Comparison of ENCODE assay signal across 17 cellular contexts in genomic region chr1:10613340-10613739, GRCh38.
DNase-seq lines count a peak whose midpoint lies in the region; ATAC-seq and TF ChIP-seq lines count a peak whose summit lies in the region.
"Had no signal": no experiment of that assay in that cellular context is flagged by ENCODE, and none has a peak within 500 bp of the region (broad histone marks: within the 10 kb centered on the region; RNA-seq: fewer than 3 reads in every experiment).

No MANE protein-coding gene starts in this region.

- H3K27me3 ChIP-seq in endodermal cell (ENCODE audit: control insufficient read depth, insufficient read depth, low read length, poor library complexity, severe bottlenecking), result no peaks in the 10 kb centered on the region
- H3K27me3 ChIP-seq in neuronal stem cell (ENCODE audit: control insufficient read depth in 3 of 3, insufficient read depth in 3 of 3, low read depth in 1 of 3, low read length in 3 of 3), result no peaks in the 10 kb centered on the region
- H3K27me3 ChIP-seq in transverse colon, result no peaks in the 10 kb centered on the region
- H3K27me3 ChIP-seq: BLaER1 had no signal

- H2BK120ac ChIP-seq in neuronal stem cell (ENCODE audit: low read depth, low read length), result no peak overlapping the region

- H3K36me3 ChIP-seq in endodermal cell (ENCODE audit: control insufficient read depth, insufficient read depth, low read length) (no peaks in the 10 kb centered on the region), neuronal stem cell (replicated peaks in 1 of 2; ENCODE audit: control insufficient read depth in 2 of 2, insufficient read depth in 2 of 2, low read length in 2 of 2) (peaks cover 0 to 4% of the 10 kb centered on the region in 2 donors), transverse colon (no peaks in the 10 kb centered on the region)

- intact Hi-C loops in transverse colon (cut with DNase I; ENCODE audit: low total_unique reads), result no loop called here

- peaks cover 4% of the 10 kb centered on the region for H3K4me1 Mint-ChIP-seq in endodermal cell
- peaks cover 0 to 8% of the 10 kb centered on the region in 2 donors for H3K4me1 Mint-ChIP-seq in natural killer cell treated with Interleukin-12 subunit alpha and Interleukin-12 subunit beta and Interleukin-15 and Interleukin-18, amount 100 ng/mL, for 72 hours (ENCODE audit: low read depth in 2 of 2)
- H3K4me1 Mint-ChIP-seq: CD8-positive, alpha-beta memory T cell had no signal

- no peak for ATAC-seq in natural killer cell treated with Interleukin-12 subunit alpha and Interleukin-12 subunit beta and Interleukin-15 and Interleukin-18, amount 100 ng/mL, for 72 hours

- no peak overlapping the region for H3K4ac ChIP-seq in neuronal stem cell (ENCODE audit: low read length)

- no peak overlapping the region for H2BK12ac ChIP-seq in neuronal stem cell (ENCODE audit: low read length)

- DNase-seq in activated CD8-positive, alpha-beta memory T cell treated with anti-CD3 and anti-CD28 coated beads, Interleukin-2, amount 50 U/mL, for 48 hours, result peak; percentile 40
- no peak for DNase-seq in activated CD8-positive, alpha-beta memory T cell treated with anti-CD3 and anti-CD28 coated beads for 24 hours
- DNase-seq in endodermal cell (peak; percentile 20), neuronal stem cell (ENCODE audit: low spot score) (no peak), transverse colon (no peak), GM19238 (ENCODE audit: insufficient read length, low spot score) (no peak), superior temporal gyrus (ENCODE audit: extremely low spot score) (no peak)
- DNase-seq in natural killer cell treated with Interleukin-12 subunit alpha and Interleukin-12 subunit beta and Interleukin-15 and Interleukin-18, amount 100 ng/mL, for 72 hours (ENCODE audit: low spot score), result no peak
- DNase-seq: AML-193; Caco-2; CD8-positive, alpha-beta memory T cell; DND-41; GDM1; GM23248; IMR-90 had no signal

- H3K9ac ChIP-seq in endodermal cell (ENCODE audit: extremely low read depth, low read length, poor library complexity, severe bottlenecking) (no peak overlapping the region), neuronal stem cell (ENCODE audit: low read depth, low read length, poor library complexity) (peak overlapping the region; percentile 2)
- H3K9ac ChIP-seq: BLaER1, GM23248 had no signal

- no peak overlapping the region for H3K14ac ChIP-seq in neuronal stem cell (ENCODE audit: low read length)

- H2BK5ac ChIP-seq in neuronal stem cell (ENCODE audit: low read length), result no peak overlapping the region

- no peaks in the 10 kb centered on the region for H3K9me3 Mint-ChIP-seq in endodermal cell
- no peaks in the 10 kb centered on the region for H3K9me3 Mint-ChIP-seq in natural killer cell treated with Interleukin-12 subunit alpha and Interleukin-12 subunit beta and Interleukin-15 and Interleukin-18, amount 100 ng/mL, for 72 hours
- H3K9me3 Mint-ChIP-seq: CD8-positive, alpha-beta memory T cell had no signal

- H3K4me2 ChIP-seq in neuronal stem cell (ENCODE audit: insufficient read depth, low read length, poor library complexity, severe bottlenecking), result no peak overlapping the region
- H3K4me2 ChIP-seq: BLaER1 had no signal

- H3K4me1 ChIP-seq in endodermal cell (ENCODE audit: control insufficient read depth, insufficient read depth, low read length), result no peaks in the 10 kb centered on the region
- peaks cover 3 to 4% of the 10 kb centered on the region in 2 donors for H3K4me1 ChIP-seq in neuronal stem cell (ENCODE audit: control insufficient read depth in 2 of 2, insufficient read depth in 1 of 2, low read depth in 1 of 2, low read length in 2 of 2)
- H3K4me1 ChIP-seq in transverse colon, result no peaks in the 10 kb centered on the region
- H3K4me1 ChIP-seq: BLaER1, Caco-2 had no signal

- no peak for TF ChIP-seq EP300 in transverse colon (IDR thresholded peaks at IDR 0.05; ENCODE audit: low read depth)

- H3K27ac Mint-ChIP-seq in endodermal cell, result no peak overlapping the region
- H3K27ac Mint-ChIP-seq in natural killer cell treated with Interleukin-12 subunit alpha and Interleukin-12 subunit beta and Interleukin-15 and Interleukin-18, amount 100 ng/mL, for 72 hours, result no peak overlapping the region

- no peak overlapping the region for H3K18ac ChIP-seq in neuronal stem cell (ENCODE audit: low read length)

- no peaks in the 10 kb centered on the region for H3K27me3 Mint-ChIP-seq in endodermal cell (ENCODE audit: insufficient read depth)
- no peaks in the 10 kb centered on the region for H3K27me3 Mint-ChIP-seq in natural killer cell treated with Interleukin-12 subunit alpha and Interleukin-12 subunit beta and Interleukin-15 and Interleukin-18, amount 100 ng/mL, for 72 hours
- H3K27me3 Mint-ChIP-seq: CD8-positive, alpha-beta memory T cell had no signal

- H2AK5ac ChIP-seq in neuronal stem cell (ENCODE audit: low read depth, low read length), result no peak overlapping the region

- H3K9me3 ChIP-seq in endodermal cell (ENCODE audit: control insufficient read depth, low read length) (no peaks in the 10 kb centered on the region), neuronal stem cell (replicated peaks in 1 of 2; ENCODE audit: control insufficient read depth in 2 of 2, insufficient read depth in 1 of 2, low read depth in 1 of 2, low read length in 2 of 2) (no peaks in the 10 kb centered on the region), transverse colon (no peaks in the 10 kb centered on the region)
- H3K9me3 ChIP-seq: BLaER1, Caco-2 had no signal

- H3K36me3 Mint-ChIP-seq in endodermal cell (ENCODE audit: low read depth), result peaks cover 2% of the 10 kb centered on the region
- no peaks in the 10 kb centered on the region for H3K36me3 Mint-ChIP-seq in natural killer cell treated with Interleukin-12 subunit alpha and Interleukin-12 subunit beta and Interleukin-15 and Interleukin-18, amount 100 ng/mL, for 72 hours

- no peak overlapping the region for H2AFZ ChIP-seq in neuronal stem cell (ENCODE audit: low read length)
- H2AFZ ChIP-seq: GM23248 had no signal

- H3K4me3 ChIP-seq in endodermal cell (ENCODE audit: low read length), result no peak overlapping the region
- H3K4me3 ChIP-seq in neuronal stem cell (ENCODE audit: low read length in 2 of 2), result no peak overlapping the region
- H3K4me3 ChIP-seq in transverse colon, result no peak overlapping the region
- H3K4me3 ChIP-seq: BLaER1, GM23248 had no signal

- H3K4me3 Mint-ChIP-seq in endodermal cell, result no peak overlapping the region
- no peak overlapping the region for H3K4me3 Mint-ChIP-seq in natural killer cell treated with Interleukin-12 subunit alpha and Interleukin-12 subunit beta and Interleukin-15 and Interleukin-18, amount 100 ng/mL, for 72 hours
- H3K4me3 Mint-ChIP-seq: CD8-positive, alpha-beta memory T cell had no signal

- H3K79me1 ChIP-seq in neuronal stem cell (ENCODE audit: low read depth, low read length), result no peaks in the 10 kb centered on the region

- TF ChIP-seq POLR2A in transverse colon (IDR thresholded peaks at IDR 0.05), result no peak

- no peak overlapping the region for H4K91ac ChIP-seq in neuronal stem cell (ENCODE audit: low read depth, low read length, poor library complexity)

- in situ Hi-C loops in transverse colon (cut with MboI; ENCODE audit: low pct_ligation_motif_present in 1 of 4, low pct_unique_long_range_greater_than_20kb in 1 of 4, low sequenced_read_pairs in 3 of 4), result no loop called here

- TF ChIP-seq CTCF in endodermal cell (conservative IDR thresholded peaks at IDR 0.05) (no peak), transverse colon (IDR thresholded peaks at IDR 0.05) (no peak)

- no peak overlapping the region for H2BK15ac ChIP-seq in neuronal stem cell (ENCODE audit: low read length)

- H4K8ac ChIP-seq in neuronal stem cell (ENCODE audit: low read depth, low read length), result no peak overlapping the region

- 97 to 100% methylated on average over 10 of the region's 10 CpGs for WGBS in endodermal cell (ENCODE audit: insufficient coverage in 1 of 2, insufficient read length in 1 of 2), 2 experiments
- WGBS in neuronal stem cell (ENCODE audit: extremely low coverage in 2 of 2, insufficient read length in 2 of 2, insufficient replicate concordance in 1 of 2), 2 donors, result no CpG with 5 or more reads among the region's 10 CpGs
- 97% methylated on average over 10 of the region's 10 CpGs; no CpG with 5 or more reads in 1 of the 2 donors for WGBS in transverse colon (ENCODE audit: low coverage in 1 of 2), 2 donors

- no peak overlapping the region for H3K23ac ChIP-seq in neuronal stem cell (ENCODE audit: low read depth, low read length, poor library complexity)

- H3K27ac ChIP-seq in endodermal cell (ENCODE audit: low read depth, low read length) (no peak overlapping the region), neuronal stem cell (replicated peaks; ENCODE audit: low read length) (no peak overlapping the region), transverse colon (no peak overlapping the region)
- H3K27ac ChIP-seq: 22Rv1, BLaER1, GM23248 had no signal

Comparison
In these comparisons a context has a peak if more than half of its experiments do, and no peak if none do; other contexts are left out.
1. DNase-seq: peak in activated CD8-positive, alpha-beta memory T cell treated with anti-CD3 and anti-CD28 coated beads, Interleukin-2, amount 50 U/mL, for 48 hours (single experiment) and endodermal cell (single experiment); none in activated CD8-positive, alpha-beta memory T cell treated with anti-CD3 and anti-CD28 coated beads for 24 hours (single experiment), neuronal stem cell (single experiment), transverse colon (single experiment), natural killer cell treated with Interleukin-12 subunit alpha and Interleukin-12 subunit beta and Interleukin-15 and Interleukin-18, amount 100 ng/mL, for 72 hours (single experiment), GM19238 (single experiment) and superior temporal gyrus (single experiment).